ENCODE assay signal across 15 cellular contexts in genomic region chr11:33109242-33109641, GRCh38. TPM values are rescaled to one million over a fixed set of nuclear protein-coding genes. Genes with fewer than 3 reads are reported as not detected.
DNase-seq lines count a peak whose midpoint lies in the region; ATAC-seq and TF ChIP-seq lines count a peak whose summit lies in the region.
"Had no signal": no experiment of that assay in that cellular context is flagged by ENCODE, and none has a peak within 500 bp of the region (broad histone marks: within the 10 kb centered on the region; RNA-seq: fewer than 3 reads in every experiment).

No MANE protein-coding gene starts in this region.

- peaks cover 18% of the 10 kb centered on the region for H3K36me3 Mint-ChIP-seq in Caco-2 (ENCODE audit: insufficient read depth, unreplicated experiment)

- H3K4me1 ChIP-seq in Caco-2 (peaks cover 28% of the 10 kb centered on the region), IMR-90 (ENCODE audit: control insufficient read depth, insufficient read depth, low read length) (no peaks in the 10 kb centered on the region), skeletal muscle tissue (ENCODE audit: control insufficient read depth in 3 of 3, insufficient read depth in 3 of 3, low read length in 3 of 3) (peaks cover 0 to 6% (median 0%) of the 10 kb centered on the region in 3 donors)
- H3K4me1 ChIP-seq: A549 had no signal

- dilution Hi-C loops in IMR-90 (cut with HindIII; ENCODE audit: low sequenced_read_pairs, unreplicated experiment), result no loop called here

- H2AFZ ChIP-seq in IMR-90 (replicated peaks; ENCODE audit: low read length, poor library complexity), result no peak overlapping the region

- H3K27ac ChIP-seq in IMR-90 (ENCODE audit: insufficient read depth, low read length) (no peak overlapping the region), skeletal muscle tissue (ENCODE audit: low read depth, low read length) (peak overlapping the region; percentile 32)
- H3K27ac ChIP-seq: 22Rv1, A549, C4-2B had no signal

- intact Hi-C loops in Caco-2 (cut with micrococcal nuclease; ENCODE audit: unreplicated experiment), result loop anchor here (1.0 kb wide), 1 partner anchor 11 kb away; no protein-coding TSS in a partner anchor
- intact Hi-C loops in IMR-90 (cut with micrococcal nuclease), result no loop called here
- intact Hi-C loops in left colon (cut with DNase I, micrococcal nuclease), result no loop called here

- peak in 1 of 2 experiments; percentile 41 for DNase-seq in Caco-2
- no peak for DNase-seq in IMR-90
- DNase-seq in left colon, result no peak
- DNase-seq in NCI-H1930 (lab: John Stamatoyannopoulos, UW), result no peak
- no peak for DNase-seq in NCI-H2196 treated with DMSO at 0.1 percent for 48 hours (lab: John Stamatoyannopoulos, UW; ENCODE audit: unreplicated experiment)
- DNase-seq: AML-193; CD4-positive, alpha-beta T cell; GF-D8; H9 had no signal

- H4K20me1 ChIP-seq in IMR-90 (ENCODE audit: insufficient read depth, low read length), result no peaks in the 10 kb centered on the region

- H2BK5ac ChIP-seq in IMR-90 (ENCODE audit: low read depth, low read length, poor library complexity, severe bottlenecking), result no peak overlapping the region

- POLR2A ChIA-PET in Caco-2 (lab: Charles Lee) (interaction anchor here (0.9 kb wide), 1 partner anchor 627 kb away, joined by 9 read pairs; no protein-coding TSS in a partner anchor), IMR-90 (lab: Charles Lee; ENCODE audit: unreplicated experiment) (no interaction called here)

- no peak overlapping the region for H2BK15ac ChIP-seq in IMR-90 (ENCODE audit: low read depth, low read length)

- H3K4me3 Mint-ChIP-seq in Caco-2 (ENCODE audit: unreplicated experiment), result peak overlapping the region; percentile 2
- H3K4me3 Mint-ChIP-seq: CD4-positive, alpha-beta T cell; H9 had no signal

- H3K27ac Mint-ChIP-seq in Caco-2 (ENCODE audit: unreplicated experiment), result peak overlapping the region; percentile 54
- H3K27ac Mint-ChIP-seq: CD4-positive, alpha-beta T cell; H9 had no signal

- in situ Hi-C loops in IMR-90 (cut with MboI; ENCODE audit: low sequenced_read_pairs), result no loop called here

- H3K4me2 ChIP-seq in IMR-90 (ENCODE audit: low read depth, low read length), result no peak overlapping the region
- H3K4me2 ChIP-seq: A549 had no signal

- H3K9me3 Mint-ChIP-seq in Caco-2 (ENCODE audit: unreplicated experiment), result no peaks in the 10 kb centered on the region
- H3K9me3 Mint-ChIP-seq: CD4-positive, alpha-beta T cell; H9 had no signal

- no peaks in the 10 kb centered on the region for H3K79me1 ChIP-seq in IMR-90 (ENCODE audit: low read depth in 1 of 2, low read length in 2 of 2)

- H3K27me3 Mint-ChIP-seq in Caco-2 (ENCODE audit: insufficient read depth, unreplicated experiment), result no peaks in the 10 kb centered on the region
- H3K27me3 Mint-ChIP-seq: CD4-positive, alpha-beta T cell had no signal

- no peaks in the 10 kb centered on the region for H3K27me3 ChIP-seq in Caco-2 (replicated peaks; ENCODE audit: control insufficient read depth, insufficient read depth, low read length)
- no peaks in the 10 kb centered on the region for H3K27me3 ChIP-seq in IMR-90 (ENCODE audit: control insufficient read depth, insufficient read depth, low read length)
- H3K27me3 ChIP-seq in skeletal muscle tissue (ENCODE audit: control insufficient read depth in 3 of 3, insufficient read depth in 3 of 3, low read length in 3 of 3), result no peaks in the 10 kb centered on the region

- ATAC-seq in IMR-90 (ENCODE audit: low read depth), result no peak
- peak; percentile 55 for ATAC-seq in left colon
- ATAC-seq in HG03457 (IDR thresholded peaks at IDR 0.05; ENCODE audit: unreplicated experiment), result no peak
- ATAC-seq: A549, HepG2 had no signal

- TF ChIP-seq CTCF in Caco-2 (IDR thresholded peaks at IDR 0.05; ENCODE audit: insufficient read depth in 1 of 2, low read depth in 1 of 2, low read length in 1 of 2, severe bottlenecking in 1 of 2, unreplicated experiment in 1 of 2) (no peak), IMR-90 (conservative IDR thresholded peaks at IDR 0.05; ENCODE audit: low read depth, low read length) (no peak)

- H3K56ac ChIP-seq in IMR-90 (ENCODE audit: extremely low read depth, insufficient read depth, low read length), result no peak overlapping the region

- no TSS peak for BruUV-seq in Caco-2 (replicated peaks; lab: Mats Ljungman, UMichigan)
- BruUV-seq in IMR-90 (replicated peaks; lab: Mats Ljungman, UMichigan), result TSS peak; percentile 20

- peaks cover 27% of the 10 kb centered on the region for H3K4me1 Mint-ChIP-seq in Caco-2 (ENCODE audit: low read depth, unreplicated experiment)
- H3K4me1 Mint-ChIP-seq: H9 had no signal

- no peak overlapping the region for H2BK20ac ChIP-seq in IMR-90 (ENCODE audit: low read depth, low read length)

- TF ChIP-seq RAD21 in IMR-90 (IDR thresholded peaks at IDR 0.05; ENCODE audit: low read length), result no peak

- no peak overlapping the region for H3K23ac ChIP-seq in IMR-90 (ENCODE audit: low read depth, low read length)

- H3K4me3 ChIP-seq in Caco-2 (ENCODE audit: low read depth, low read length) (no peak overlapping the region), IMR-90 (ENCODE audit: insufficient read depth, low read depth, low read length) (no peak overlapping the region), skeletal muscle tissue (ENCODE audit: low read length in 3 of 3) (no peak overlapping the region)
- H3K4me3 ChIP-seq: A549 had no signal

- H3K9ac ChIP-seq in IMR-90 (ENCODE audit: low read depth, low read length), result no peak overlapping the region
- H3K9ac ChIP-seq in skeletal muscle tissue (ENCODE audit: low read depth in 1 of 3, low read length in 3 of 3), result no peak overlapping the region

- no peak overlapping the region for H4K5ac ChIP-seq in IMR-90 (ENCODE audit: low read depth, low read length)

- H3K9me3 ChIP-seq in Caco-2 (no peaks in the 10 kb centered on the region), IMR-90 (ENCODE audit: control insufficient read depth, insufficient read depth, low read length) (no peaks in the 10 kb centered on the region), skeletal muscle tissue (ENCODE audit: control insufficient read depth in 3 of 3, low read length in 3 of 3) (no peaks in the 10 kb centered on the region)
- H3K9me3 ChIP-seq: A549 had no signal

- H2AK9ac ChIP-seq in IMR-90 (replicated peaks; ENCODE audit: low read depth, low read length, poor library complexity), result no peak overlapping the region

- no peak overlapping the region for H3K14ac ChIP-seq in IMR-90 (replicated peaks; ENCODE audit: low read depth, low read length)

- no peak for TF ChIP-seq POLR2A in IMR-90 (IDR thresholded peaks at IDR 0.05; ENCODE audit: low read depth, low read length)

- H2BK120ac ChIP-seq in IMR-90 (ENCODE audit: low read depth, low read length), result no peak overlapping the region

- no peaks in the 10 kb centered on the region for H3K9me1 ChIP-seq in IMR-90 (ENCODE audit: insufficient read depth, low read length)

- H2AK5ac ChIP-seq in IMR-90 (ENCODE audit: low read depth, low read length), result no peak overlapping the region

- CTCF ChIA-PET in Caco-2 (lab: Charles Lee), result interaction anchor here (1.6 kb wide), 1 partner anchor 44 kb away, joined by 5 read pairs; no protein-coding TSS in a partner anchor
- CTCF ChIA-PET in IMR-90 (lab: Yijun Ruan, JAX), result interaction anchor here (1.1 kb wide), 1 partner anchor 58 kb away, joined by 4 read pairs; no protein-coding TSS in a partner anchor

- H4K8ac ChIP-seq in IMR-90 (ENCODE audit: low read depth in 2 of 2, low read length in 2 of 2), result no peak overlapping the region

- no peaks in the 10 kb centered on the region; the same call in 1 of the 2 replicates for H3K36me3 ChIP-seq in Caco-2 (ENCODE audit: control insufficient read depth, insufficient read depth, low read length)
- H3K36me3 ChIP-seq in IMR-90 (ENCODE audit: control insufficient read depth, insufficient read depth, low read length), result peaks cover 1% of the 10 kb centered on the region; the same call in 1 of the 2 replicates
- peaks cover 0 to 6% (median 0%) of the 10 kb centered on the region in 3 donors for H3K36me3 ChIP-seq in skeletal muscle tissue (ENCODE audit: control insufficient read depth in 3 of 3, insufficient read depth in 3 of 3, low read length in 3 of 3)

- H3K18ac ChIP-seq in IMR-90 (ENCODE audit: low read depth, low read length), result no peak overlapping the region

- H3K4ac ChIP-seq in IMR-90 (ENCODE audit: low read depth, low read length), result no peak overlapping the region

- H4K91ac ChIP-seq in IMR-90 (ENCODE audit: insufficient read depth, low read depth, low read length), result no peak overlapping the region

TF ChIP-seq in IMR-90, 13 proteins besides CTCF, POLR2A, EP300 and RAD21:
- TF ChIP-seq NFE2L2 (IDR thresholded peaks at IDR 0.05; ENCODE audit: low read depth, low read length) (no peak), ELK1 (IDR thresholded peaks at IDR 0.05; ENCODE audit: borderline replicate concordance, low read depth, low read length) (no peak), FOS (IDR thresholded peaks at IDR 0.05; ENCODE audit: low read depth, low read length) (no peak)
TF ChIP-seq in IMR-90: peak in this region for 0.

RNA-seq across cellular contexts. Expression of gene CSTF3, which starts 52.0 kb away (rescaled TPM):
- total RNA-seq in Caco-2 (2022) (43.6 and 45.6 TPM in 2 replicates), IMR-90 (2012; rRNA removed) (14.5 and 31.4 TPM in 2 replicates), left colon (10 to 100 TPM; 15.2 to 21.3 TPM), skeletal muscle tissue (50.6 TPM)
- 18.0 and 23.4 TPM in 2 replicates for polyA plus RNA-seq in IMR-90 (2012; rRNA removed)
- polyA plus RNA-seq in IMR-90 (2012; cell fraction: cytosol; rRNA removed), result 3.8 and 8.9 TPM in 2 replicates
- 5.1 and 40.1 TPM in 2 replicates for polyA plus RNA-seq in IMR-90 (2012; cell fraction: nucleus; rRNA removed; ENCODE audit: low replicate concordance)
